Comparison of ENCODE assay signal across 24 cellular contexts in genomic region chr1:162015196-162015595, GRCh38. TPM values are rescaled to one million over a fixed set of nuclear protein-coding genes. Genes with fewer than 3 reads are reported as not detected.
"Had no signal": no experiment of that assay in that cellular context is flagged by ENCODE, and none has a peak within 500 bp of the region (broad histone marks: within the 10 kb centered on the region; RNA-seq: fewer than 3 reads in every experiment).

No MANE protein-coding gene starts in this region.

- DNase-seq: natural killer cell; occipital lobe; ovary; posterior cingulate gyrus; psoas muscle; right cardiac atrium; right lobe of liver; sigmoid colon; small intestine; stimulated activated CD4-positive, alpha-beta T cell treated with anti-CD3 and anti-CD28 coated beads, Interleukin-15, amount 100 ng/mL, for 24 hours; stimulated activated CD4-positive, alpha-beta T cell treated with anti-CD3 and anti-CD28 coated beads, Interleukin-2, amount 100 ng/mL, for 24 hours; stimulated activated CD4-positive, alpha-beta T cell treated with anti-CD3 and anti-CD28 coated beads, Interleukin-2, amount 100 ng/mL, for 48 hours; stimulated activated CD4-positive, alpha-beta T cell treated with anti-CD3 and anti-CD28 coated beads, Interleukin-4, amount 100 ng/mL, for 24 hours; stimulated activated naive B cell treated with anti-CD40 and anti-IgM and Interleukin-4, amounts not matched to agents 10 μg/mL and 1 μg/mL and 100 μg/mL, for 72 hours; stimulated activated naive CD4-positive, alpha-beta T cell treated with Interleukin-2 at 50 U/mL for 16 hours; stomach; tibial artery; transverse colon; upper lobe of right lung; uterus had no signal

- H3K4me1 ChIP-seq: neural progenitor cell, parathyroid adenoma, right lobe of liver, uterus had no signal

- H3K9ac ChIP-seq: neural progenitor cell, parathyroid adenoma had no signal

- H3K79me2 ChIP-seq: parathyroid adenoma had no signal

- H3K36me3 ChIP-seq: neural progenitor cell, ovary, right lobe of liver, stomach, transverse colon, upper lobe of right lung, uterus had no signal

- H3K4me2 ChIP-seq: neural progenitor cell had no signal

- H3K9me3 ChIP-seq: ovary, psoas muscle, right lobe of liver, sigmoid colon, tibial artery, transverse colon, upper lobe of right lung had no signal

- H3K27me3 ChIP-seq: neural progenitor cell, ovary, right lobe of liver, sigmoid colon, stomach, tibial artery, upper lobe of right lung, uterus had no signal

- FAIRE-seq: small intestine had no signal

- H3K27ac ChIP-seq: neural progenitor cell, ovary, parathyroid adenoma, psoas muscle, right lobe of liver, sigmoid colon, stomach, tibial artery, transverse colon, upper lobe of right lung, uterus had no signal

- H2AFZ ChIP-seq: neural progenitor cell, parathyroid adenoma had no signal

- ATAC-seq: natural killer cell; psoas muscle; right cardiac atrium; right lobe of liver; stimulated activated effector memory CD8-positive, alpha-beta T cell treated with anti-CD3 and anti-CD28 coated beads, Interleukin-12 subunit alpha, Interleukin-12 subunit beta, amount 100 ng/mL, for 72 hours; stimulated activated naive B cell treated with anti-CD40 and anti-IgM and Interleukin-4, amounts not matched to agents 10 μg/mL and 1 μg/mL and 100 μg/mL, for 72 hours; upper lobe of right lung had no signal

- H3K4me3 ChIP-seq: neural progenitor cell, ovary, psoas muscle, right lobe of liver, sigmoid colon, stomach, tibial artery, transverse colon, upper lobe of right lung, uterus had no signal

RNA-seq across cellular contexts. Expression of gene NOS1AP, which starts 54.3 kb away (rescaled TPM):
- total RNA-seq: osteoblast had no signal
